ENCODE assay signal across 1 cellular context in genomic region chr12:54021006-54021405, GRCh38.
TF ChIP-seq lines count a peak whose summit lies in the region.

No MANE protein-coding gene starts in this region.

TF ChIP-seq in WTC11, 78 proteins besides CTCF, POLR2A, EP300 and RAD21 (continued from another document):
- TF ChIP-seq, protein P1, sequence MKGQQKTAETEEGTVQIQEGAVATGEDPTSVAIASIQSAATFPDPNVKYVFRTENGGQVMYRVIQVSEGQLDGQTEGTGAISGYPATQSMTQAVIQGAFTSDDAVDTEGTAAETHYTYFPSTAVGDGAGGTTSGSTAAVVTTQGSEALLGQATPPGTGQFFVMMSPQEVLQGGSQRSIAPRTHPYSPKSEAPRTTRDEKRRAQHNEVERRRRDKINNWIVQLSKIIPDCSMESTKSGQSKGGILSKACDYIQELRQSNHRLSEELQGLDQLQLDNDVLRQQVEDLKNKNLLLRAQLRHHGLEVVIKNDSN (CRISPR knock-in tag; IDR thresholded peaks at IDR 0.05), result no peak
- TF ChIP-seq SMAD3 (CRISPR knock-in tag; IDR thresholded peaks at IDR 0.05; ENCODE audit: borderline replicate concordance) (no peak), ETV6 (CRISPR knock-in tag; IDR thresholded peaks at IDR 0.05) (no peak), ZNF416 (CRISPR knock-in tag; IDR thresholded peaks at IDR 0.05) (no peak), MYBL2 (CRISPR knock-in tag; IDR thresholded peaks at IDR 0.05) (no peak), GRHL2 (CRISPR knock-in tag; IDR thresholded peaks at IDR 0.05; ENCODE audit: insufficient replicate concordance, severe bottlenecking) (no peak), ATF2 (CRISPR knock-in tag; IDR thresholded peaks at IDR 0.05; ENCODE audit: borderline replicate concordance, low read depth) (no peak), NFE2L1 (CRISPR knock-in tag; IDR thresholded peaks at IDR 0.05) (no peak)
- TF ChIP-seq, protein P2, sequence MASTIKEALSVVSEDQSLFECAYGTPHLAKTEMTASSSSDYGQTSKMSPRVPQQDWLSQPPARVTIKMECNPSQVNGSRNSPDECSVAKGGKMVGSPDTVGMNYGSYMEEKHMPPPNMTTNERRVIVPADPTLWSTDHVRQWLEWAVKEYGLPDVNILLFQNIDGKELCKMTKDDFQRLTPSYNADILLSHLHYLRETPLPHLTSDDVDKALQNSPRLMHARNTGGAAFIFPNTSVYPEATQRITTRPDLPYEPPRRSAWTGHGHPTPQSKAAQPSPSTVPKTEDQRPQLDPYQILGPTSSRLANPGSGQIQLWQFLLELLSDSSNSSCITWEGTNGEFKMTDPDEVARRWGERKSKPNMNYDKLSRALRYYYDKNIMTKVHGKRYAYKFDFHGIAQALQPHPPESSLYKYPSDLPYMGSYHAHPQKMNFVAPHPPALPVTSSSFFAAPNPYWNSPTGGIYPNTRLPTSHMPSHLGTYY (CRISPR knock-in tag; IDR thresholded peaks at IDR 0.05), result no peak
- TF ChIP-seq, protein P3, sequence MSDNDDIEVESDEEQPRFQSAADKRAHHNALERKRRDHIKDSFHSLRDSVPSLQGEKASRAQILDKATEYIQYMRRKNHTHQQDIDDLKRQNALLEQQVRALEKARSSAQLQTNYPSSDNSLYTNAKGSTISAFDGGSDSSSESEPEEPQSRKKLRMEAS (CRISPR knock-in tag; IDR thresholded peaks at IDR 0.05), result no peak
